1 cellular context compared by ENCODE assay signal in the genomic region with DNA sequence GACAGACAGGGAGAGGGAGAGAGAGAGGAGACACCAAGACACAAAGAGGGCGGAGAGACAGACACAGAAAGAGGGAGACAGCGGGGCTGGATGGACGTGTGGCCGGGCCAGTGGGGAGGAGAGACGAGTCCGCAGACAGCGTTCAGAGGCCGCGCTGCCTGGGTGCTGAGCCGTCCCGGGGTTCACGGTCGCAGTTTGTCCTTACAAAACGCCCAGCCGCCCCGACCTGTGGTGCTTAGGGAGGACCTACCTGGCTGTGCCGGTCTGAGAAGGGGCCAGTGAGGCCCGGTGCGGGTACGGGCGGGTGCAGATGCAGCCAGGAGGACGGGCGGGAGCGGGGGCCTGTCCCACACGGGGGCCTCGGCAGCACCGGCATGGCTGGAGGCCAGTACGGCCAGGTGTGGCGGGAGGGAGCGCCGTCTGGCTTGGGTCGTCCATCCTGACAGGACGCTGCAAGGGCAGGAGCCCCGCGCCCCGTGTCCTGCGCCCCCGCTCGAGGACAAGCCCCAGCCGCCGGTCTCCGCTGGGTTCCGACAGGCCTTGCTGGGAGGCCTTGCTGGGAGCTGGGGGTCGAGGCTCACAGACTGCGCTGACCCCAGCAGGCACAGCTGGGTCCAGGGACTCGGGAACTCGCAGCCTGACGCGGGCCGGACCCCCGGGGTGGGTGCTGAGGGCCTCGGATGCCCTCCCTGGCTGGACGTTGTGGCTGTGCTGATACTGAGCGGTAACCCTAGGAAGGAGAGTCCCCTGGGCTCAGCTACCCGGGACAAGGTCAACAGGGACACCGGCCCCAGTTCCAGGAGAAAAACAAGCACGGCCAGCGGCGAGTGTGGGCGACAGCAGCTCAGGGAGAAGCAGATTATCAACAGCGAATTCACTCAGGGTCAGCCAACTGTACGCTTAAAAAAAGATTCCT.
TF ChIP-seq lines count a peak whose summit lies in the region.

No MANE protein-coding gene starts in this region.

TF ChIP-seq in GM12878, 131 proteins besides CTCF, POLR2A, EP300 and RAD21:
- TF ChIP-seq, protein P1, sequence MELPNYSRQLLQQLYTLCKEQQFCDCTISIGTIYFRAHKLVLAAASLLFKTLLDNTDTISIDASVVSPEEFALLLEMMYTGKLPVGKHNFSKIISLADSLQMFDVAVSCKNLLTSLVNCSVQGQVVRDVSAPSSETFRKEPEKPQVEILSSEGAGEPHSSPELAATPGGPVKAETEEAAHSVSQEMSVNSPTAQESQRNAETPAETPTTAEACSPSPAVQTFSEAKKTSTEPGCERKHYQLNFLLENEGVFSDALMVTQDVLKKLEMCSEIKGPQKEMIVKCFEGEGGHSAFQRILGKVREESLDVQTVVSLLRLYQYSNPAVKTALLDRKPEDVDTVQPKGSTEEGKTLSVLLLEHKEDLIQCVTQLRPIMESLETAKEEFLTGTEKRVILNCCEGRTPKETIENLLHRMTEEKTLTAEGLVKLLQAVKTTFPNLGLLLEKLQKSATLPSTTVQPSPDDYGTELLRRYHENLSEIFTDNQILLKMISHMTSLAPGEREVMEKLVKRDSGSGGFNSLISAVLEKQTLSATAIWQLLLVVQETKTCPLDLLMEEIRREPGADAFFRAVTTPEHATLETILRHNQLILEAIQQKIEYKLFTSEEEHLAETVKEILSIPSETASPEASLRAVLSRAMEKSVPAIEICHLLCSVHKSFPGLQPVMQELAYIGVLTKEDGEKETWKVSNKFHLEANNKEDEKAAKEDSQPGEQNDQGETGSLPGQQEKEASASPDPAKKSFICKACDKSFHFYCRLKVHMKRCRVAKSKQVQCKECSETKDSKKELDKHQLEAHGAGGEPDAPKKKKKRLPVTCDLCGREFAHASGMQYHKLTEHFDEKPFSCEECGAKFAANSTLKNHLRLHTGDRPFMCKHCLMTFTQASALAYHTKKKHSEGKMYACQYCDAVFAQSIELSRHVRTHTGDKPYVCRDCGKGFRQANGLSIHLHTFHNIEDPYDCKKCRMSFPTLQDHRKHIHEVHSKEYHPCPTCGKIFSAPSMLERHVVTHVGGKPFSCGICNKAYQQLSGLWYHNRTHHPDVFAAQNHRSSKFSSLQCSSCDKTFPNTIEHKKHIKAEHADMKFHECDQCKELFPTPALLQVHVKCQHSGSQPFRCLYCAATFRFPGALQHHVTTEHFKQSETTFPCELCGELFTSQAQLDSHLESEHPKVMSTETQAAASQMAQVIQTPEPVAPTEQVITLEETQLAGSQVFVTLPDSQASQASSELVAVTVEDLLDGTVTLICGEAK (IDR thresholded peaks at IDR 0.05; ENCODE audit: borderline replicate concordance), result peak; percentile 50
- no peak for TF ChIP-seq MYC (IDR thresholded peaks at IDR 0.05; ENCODE audit: insufficient read depth, insufficient read length, insufficient replicate concordance, low read length, severe bottlenecking)
- TF ChIP-seq, protein P2, sequence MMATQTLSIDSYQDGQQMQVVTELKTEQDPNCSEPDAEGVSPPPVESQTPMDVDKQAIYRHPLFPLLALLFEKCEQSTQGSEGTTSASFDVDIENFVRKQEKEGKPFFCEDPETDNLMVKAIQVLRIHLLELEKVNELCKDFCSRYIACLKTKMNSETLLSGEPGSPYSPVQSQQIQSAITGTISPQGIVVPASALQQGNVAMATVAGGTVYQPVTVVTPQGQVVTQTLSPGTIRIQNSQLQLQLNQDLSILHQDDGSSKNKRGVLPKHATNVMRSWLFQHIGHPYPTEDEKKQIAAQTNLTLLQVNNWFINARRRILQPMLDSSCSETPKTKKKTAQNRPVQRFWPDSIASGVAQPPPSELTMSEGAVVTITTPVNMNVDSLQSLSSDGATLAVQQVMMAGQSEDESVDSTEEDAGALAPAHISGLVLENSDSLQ (IDR thresholded peaks at IDR 0.05), result 0 out of 2 replicates have a peak, but pooled peaks have one; percentile 9
TF ChIP-seq in GM12878: peak in this region for 2.
